ENCODE assay signal across 1 cellular context in genomic region chr5:154162475-154163217, GRCh38.
TF ChIP-seq lines count a peak whose summit lies in the region.

No MANE protein-coding gene starts in this region.

TF ChIP-seq in GM23338, 12 proteins besides CTCF, POLR2A, EP300 and RAD21 (continued from another document):
- TF ChIP-seq CREB1 (CRISPR knock-in tag; IDR thresholded peaks at IDR 0.05; ENCODE audit: low read depth) = no peak
- no peak for TF ChIP-seq JUNB (IDR thresholded peaks at IDR 0.05; ENCODE audit: unreplicated experiment)
- TF ChIP-seq EZH2 (IDR thresholded peaks at IDR 0.05; ENCODE audit: low read depth, unreplicated experiment) = no peak
